ENCODE assay signal across 11 cellular contexts in the genomic region with DNA sequence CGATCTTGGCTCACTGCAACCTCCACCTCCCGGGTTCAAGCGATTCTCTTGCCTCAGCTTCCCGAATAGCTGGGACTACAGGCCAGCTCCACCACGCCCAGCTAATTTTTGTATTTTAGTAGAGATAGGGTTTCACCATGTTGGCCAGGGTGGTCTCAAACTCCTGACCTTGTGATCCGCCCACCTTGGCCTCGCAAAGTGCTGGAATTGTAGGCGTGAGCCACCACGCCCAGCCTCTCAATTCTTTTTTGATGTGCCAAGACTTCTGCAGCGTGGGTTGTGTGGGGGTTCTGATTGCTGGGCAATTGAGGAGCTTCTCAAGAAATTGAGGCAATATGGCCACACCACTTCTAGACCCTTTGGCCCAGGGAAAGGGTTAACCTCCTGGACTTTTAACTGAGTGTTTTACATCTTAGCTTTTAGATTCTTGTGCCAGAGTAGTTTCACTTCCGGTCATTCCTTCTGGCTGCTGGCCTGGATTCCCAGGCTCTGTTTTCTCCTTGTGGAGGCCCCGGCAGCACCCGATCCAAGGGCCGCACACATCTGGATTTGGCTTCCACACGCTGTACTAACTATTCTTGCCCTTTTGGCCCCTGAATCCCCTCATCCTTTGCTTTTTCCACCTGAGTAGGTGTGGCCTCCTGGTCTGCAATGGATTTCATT. TPM values are rescaled to one million over a fixed set of nuclear protein-coding genes. Genes with fewer than 3 reads are reported as not detected.
DNase-seq lines count a peak whose midpoint lies in the region; ATAC-seq and TF ChIP-seq lines count a peak whose summit lies in the region.
"Had no signal": no experiment of that assay in that cellular context is flagged by ENCODE, and none has a peak within 500 bp of the region (broad histone marks: within the 10 kb centered on the region; RNA-seq: fewer than 3 reads in every experiment).

No MANE protein-coding gene starts in this region.

- H3K4me1 ChIP-seq in adipocyte (ENCODE audit: control insufficient read depth, insufficient read depth, low read length) (peaks cover 25% of the 10 kb centered on the region), left ventricle myocardium inferior (peaks cover 38% of the 10 kb centered on the region), prostate gland (replicated peaks) (no peaks in the 10 kb centered on the region)

- H3K27me3 Mint-ChIP-seq in activated CD8-positive, alpha-beta T cell treated with anti-CD3 and anti-CD28 coated beads for 36 hours, result no peaks in the 10 kb centered on the region

- ATAC-seq in activated CD8-positive, alpha-beta T cell treated with anti-CD3 and anti-CD28 coated beads for 36 hours, result no peak
- no peak for ATAC-seq in GM18873 (IDR thresholded peaks at IDR 0.05; ENCODE audit: low FRiP score, unreplicated experiment)
- ATAC-seq: K562 had no signal

- no peaks in the 10 kb centered on the region for H3K9me3 ChIP-seq in adipocyte (ENCODE audit: control insufficient read depth, low read length)
- no peaks in the 10 kb centered on the region for H3K9me3 ChIP-seq in left ventricle myocardium inferior (replicated peaks)
- H3K9me3 ChIP-seq in prostate gland, result no peaks in the 10 kb centered on the region

- DNase-seq in AG20443 (ENCODE audit: low spot score), result peak; percentile 84
- DNase-seq in adipocyte (ENCODE audit: low read depth), result peak; percentile 71
- DNase-seq in left ventricle myocardium inferior, result peak; percentile 62
- DNase-seq in prostate gland (ENCODE audit: low spot score), result no peak
- DNase-seq in effector CD8-positive, alpha-beta T cell (lab: John Stamatoyannopoulos, UW), result no peak
- no peak for DNase-seq in activated CD8-positive, alpha-beta T cell treated with anti-CD3 and anti-CD28 coated beads for 36 hours
- no peak for DNase-seq in activated CD8-positive, alpha-beta memory T cell treated with anti-CD3 and anti-CD28 coated beads for 24 hours
- DNase-seq: kidney glomerular epithelial cell had no signal

- H3K27ac ChIP-seq in left ventricle myocardium inferior (replicated peaks), result peak overlapping the region; percentile 76
- H3K27ac ChIP-seq in prostate gland, result peak overlapping the region; percentile 25 to 53
- H3K27ac ChIP-seq: C4-2B had no signal

- no peaks in the 10 kb centered on the region for H3K9me3 Mint-ChIP-seq in activated CD8-positive, alpha-beta T cell treated with anti-CD3 and anti-CD28 coated beads for 36 hours

- TF ChIP-seq CTCF in left ventricle myocardium inferior (IDR thresholded peaks at IDR 0.05; ENCODE audit: borderline replicate concordance), result no peak
- no peak for TF ChIP-seq CTCF in prostate gland (IDR thresholded peaks at IDR 0.05)
- no peak for TF ChIP-seq CTCF in activated CD8-positive, alpha-beta T cell treated with anti-CD3 and anti-CD28 coated beads for 36 hours (IDR thresholded peaks at IDR 0.05)

- no peaks in the 10 kb centered on the region for H3K36me3 ChIP-seq in adipocyte (ENCODE audit: control insufficient read depth, insufficient read depth, low read length, severe bottlenecking)
- H3K36me3 ChIP-seq in left ventricle myocardium inferior, result no peaks in the 10 kb centered on the region
- H3K36me3 ChIP-seq in prostate gland, result no peaks in the 10 kb centered on the region

- H3K4me1 Mint-ChIP-seq in activated CD8-positive, alpha-beta T cell treated with anti-CD3 and anti-CD28 coated beads for 36 hours (ENCODE audit: low read depth), result peaks cover 44% of the 10 kb centered on the region

- POLR2A ChIA-PET in activated CD8-positive, alpha-beta T cell treated with anti-CD3 and anti-CD28 coated beads for 36 hours (lab: Charles Lee), result interaction anchor here (3.1 kb wide), 1 partner anchor 15 kb away, joined by 12 read pairs; a partner anchor contains a TSS

- CTCF ChIA-PET in activated CD8-positive, alpha-beta T cell treated with anti-CD3 and anti-CD28 coated beads for 36 hours (lab: Charles Lee), result interaction anchor here (3.3 kb wide), 1 partner anchor 33 kb away, joined by 14 read pairs; no protein-coding TSS in a partner anchor

- no peak overlapping the region for H3K27ac Mint-ChIP-seq in activated CD8-positive, alpha-beta T cell treated with anti-CD3 and anti-CD28 coated beads for 36 hours

- 69% methylated on average over 15 of the region's 15 CpGs for WGBS in prostate gland

- intact Hi-C loops in left ventricle myocardium inferior (cut with micrococcal nuclease), result no loop called here
- intact Hi-C loops in prostate gland (cut with DNase I), result no loop called here
- intact Hi-C loops in activated CD8-positive, alpha-beta T cell treated with anti-CD3 and anti-CD28 coated beads for 36 hours (cut with micrococcal nuclease), result no loop called here

- H3K4me3 ChIP-seq in adipocyte (ENCODE audit: low read length) (peak overlapping the region; percentile 52), left ventricle myocardium inferior (peak overlapping the region; percentile 36), prostate gland (no peak overlapping the region)
- H3K4me3 ChIP-seq: K562 had no signal

- H3K27me3 ChIP-seq in adipocyte (replicated peaks; ENCODE audit: control insufficient read depth, insufficient read depth, low read length) (no peaks in the 10 kb centered on the region), left ventricle myocardium inferior (ENCODE audit: low read depth) (no peaks in the 10 kb centered on the region), prostate gland (replicated peaks; ENCODE audit: insufficient read depth) (no peaks in the 10 kb centered on the region)

- H3K4me3 Mint-ChIP-seq in activated CD8-positive, alpha-beta T cell treated with anti-CD3 and anti-CD28 coated beads for 36 hours, result no peak overlapping the region

- peak overlapping the region; percentile 67 for H3K9ac ChIP-seq in adipocyte (ENCODE audit: low read length)

- TF ChIP-seq POLR2A in prostate gland (IDR thresholded peaks at IDR 0.05), result no peak

- peaks cover 5% of the 10 kb centered on the region for H3K36me3 Mint-ChIP-seq in activated CD8-positive, alpha-beta T cell treated with anti-CD3 and anti-CD28 coated beads for 36 hours (ENCODE audit: low read depth)

RNA-seq across cellular contexts. Expression of a gene that starts 14.7 kb away (rescaled TPM):
- 38.8 TPM for total RNA-seq in left ventricle myocardium inferior
- total RNA-seq in prostate gland, result 100 to 1,000 TPM in 1 of 2 donors, 10 to 100 TPM in 1; 98.5 to 152 TPM
- 10 to 100 TPM; 97.0 to 98.7 TPM for total RNA-seq in activated CD8-positive, alpha-beta T cell treated with anti-CD3 and anti-CD28 coated beads for 36 hours

RNA-seq across cellular contexts. Expression of a gene that starts 46.9 kb away (rescaled TPM):
- total RNA-seq in left ventricle myocardium inferior (12.4 TPM), prostate gland (10 to 100 TPM; 34.9 to 47.9 TPM)
- total RNA-seq in activated CD8-positive, alpha-beta T cell treated with anti-CD3 and anti-CD28 coated beads for 36 hours, result 10 to 100 TPM; 14.7 to 17.7 TPM

RNA-seq across cellular contexts. Expression of a gene that starts 47.1 kb away (rescaled TPM):
- total RNA-seq in left ventricle myocardium inferior (13.1 TPM), prostate gland (10 to 100 TPM; 84.8 to 87.1 TPM)
- 10 to 100 TPM; 21.7 to 24.4 TPM for total RNA-seq in activated CD8-positive, alpha-beta T cell treated with anti-CD3 and anti-CD28 coated beads for 36 hours

Comparison
In these comparisons a context has a peak if more than half of its experiments do, and no peak if none do; other contexts are left out.
1. DNase-seq: peak in AG20443 (single experiment), adipocyte (single experiment) and left ventricle myocardium inferior (single experiment); none in prostate gland (single experiment), effector CD8-positive, alpha-beta T cell (single experiment), activated CD8-positive, alpha-beta T cell treated with anti-CD3 and anti-CD28 coated beads for 36 hours (single experiment) and activated CD8-positive, alpha-beta memory T cell treated with anti-CD3 and anti-CD28 coated beads for 24 hours (single experiment).
2. H3K4me3 ChIP-seq: peak in adipocyte (single experiment) and left ventricle myocardium inferior (single experiment); none in prostate gland (0 of 2).